In genomic region chr9:129272348-129273025, GRCh38 we compare ENCODE assay signal across 1 cellular context.
TF ChIP-seq lines count a peak whose summit lies in the region.

No MANE protein-coding gene starts in this region.

TF ChIP-seq in SK-N-SH treated with all-trans-retinoic acid at 6 μM for 48 hours, 23 proteins besides CTCF, POLR2A, EP300 and RAD21 (continued from another document):
- TF ChIP-seq TSHZ2 (CRISPR knock-in tag; IDR thresholded peaks at IDR 0.05): no peak
- no peak for TF ChIP-seq RARB (CRISPR knock-in tag; IDR thresholded peaks at IDR 0.05)
- TF ChIP-seq ZNF8 (CRISPR knock-in tag; IDR thresholded peaks at IDR 0.05): no peak
- no peak for TF ChIP-seq ZFP30 (CRISPR knock-in tag; IDR thresholded peaks at IDR 0.05)
